ENCODE assay signal across 1 cellular context in genomic region chr19:1018932-1019615, GRCh38.
TF ChIP-seq lines count a peak whose summit lies in the region.

No MANE protein-coding gene starts in this region.

TF ChIP-seq in H1, 55 proteins besides CTCF, POLR2A, EP300 and RAD21:
- TF ChIP-seq ATF2 (IDR thresholded peaks at IDR 0.05; ENCODE audit: low read length) (no peak), NANOG (IDR thresholded peaks at IDR 0.05; ENCODE audit: insufficient read depth, low read depth, low read length, poor library complexity, severe bottlenecking) (no peak), FOSL1 (IDR thresholded peaks at IDR 0.05; ENCODE audit: insufficient read depth, low read depth, low read length) (no peak), ZNF274 (IDR thresholded peaks at IDR 0.05; ENCODE audit: borderline replicate concordance, extremely low read depth, low read length) (no peak), BRCA1 (IDR thresholded peaks at IDR 0.05; ENCODE audit: low read depth, low read length) (no peak), GABPA (IDR thresholded peaks at IDR 0.05; ENCODE audit: borderline replicate concordance, insufficient read depth, low read length) (no peak), BCL11A (IDR thresholded peaks at IDR 0.05; ENCODE audit: low read depth in 2 of 2, low read length in 2 of 2) (no peak), CTBP2 (IDR thresholded peaks at IDR 0.05; ENCODE audit: borderline replicate concordance, insufficient read depth, insufficient read length, low read length) (no peak), TCF12 (IDR thresholded peaks at IDR 0.05; ENCODE audit: low read depth, low read length) (no peak), SUZ12 (IDR thresholded peaks at IDR 0.05; ENCODE audit: low read length) (no peak), E2F6 (IDR thresholded peaks at IDR 0.05) (no peak), KDM1A (IDR thresholded peaks at IDR 0.05; ENCODE audit: borderline replicate concordance, low read length) (no peak), JUN (IDR thresholded peaks at IDR 0.05; ENCODE audit: low read depth, low read length) (no peak), CHD1 (IDR thresholded peaks at IDR 0.05; ENCODE audit: low read depth, low read length) (no peak), RBBP5 (IDR thresholded peaks at IDR 0.05; ENCODE audit: borderline replicate concordance, low read depth, low read length) (no peak), SAP30 (IDR thresholded peaks at IDR 0.05; ENCODE audit: insufficient read depth, insufficient replicate concordance, low read length) (no peak), CHD7 (IDR thresholded peaks at IDR 0.05; ENCODE audit: insufficient replicate concordance, low read length) (no peak), CEBPB (IDR thresholded peaks at IDR 0.05; ENCODE audit: low read depth, low read length) (no peak)
- TF ChIP-seq, protein P1, sequence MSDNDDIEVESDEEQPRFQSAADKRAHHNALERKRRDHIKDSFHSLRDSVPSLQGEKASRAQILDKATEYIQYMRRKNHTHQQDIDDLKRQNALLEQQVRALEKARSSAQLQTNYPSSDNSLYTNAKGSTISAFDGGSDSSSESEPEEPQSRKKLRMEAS (IDR thresholded peaks at IDR 0.05), result no peak
- TF ChIP-seq, protein P2, sequence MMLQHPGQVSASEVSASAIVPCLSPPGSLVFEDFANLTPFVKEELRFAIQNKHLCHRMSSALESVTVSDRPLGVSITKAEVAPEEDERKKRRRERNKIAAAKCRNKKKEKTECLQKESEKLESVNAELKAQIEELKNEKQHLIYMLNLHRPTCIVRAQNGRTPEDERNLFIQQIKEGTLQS (IDR thresholded peaks at IDR 0.05; ENCODE audit: insufficient read depth, low read depth, low read length), result no peak
